In the genomic region with DNA sequence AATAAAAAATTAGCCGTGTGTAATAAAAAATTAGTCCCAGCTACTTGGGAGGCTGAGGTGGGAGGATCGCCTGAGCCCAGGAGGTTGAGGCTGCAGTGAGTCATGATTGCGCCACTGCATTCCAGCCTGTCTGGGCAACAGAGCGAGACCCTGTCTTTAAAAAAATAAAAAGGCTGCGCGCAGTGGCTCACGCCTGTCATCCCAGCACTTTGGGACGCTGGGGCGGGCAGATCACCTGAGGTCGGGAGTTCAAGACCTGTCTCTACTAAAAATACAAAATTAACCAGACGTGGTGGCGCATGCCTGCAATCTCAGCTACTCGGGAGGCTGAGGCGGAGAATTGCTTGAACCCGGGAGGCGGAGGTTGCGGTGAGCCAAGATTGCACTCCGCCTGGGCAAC, we compare ENCODE assay signal across 10 cellular contexts. TPM values are rescaled to one million over a fixed set of nuclear protein-coding genes. Genes with fewer than 3 reads are reported as not detected.
A peak's percentile ranks its signal among the peaks of the same experiment; 100 is the strongest.
DNase-seq lines count a peak whose midpoint lies in the region; ATAC-seq, FAIRE-seq and TF ChIP-seq lines count a peak whose summit lies in the region.
"Not testable (repeated sequence)": the region's sequence is repeated elsewhere in the genome, so short reads cannot be mapped to it uniquely, and the experiment has no call there.
"Had no signal": no experiment of that assay in that cellular context is flagged by ENCODE, and none has a peak within 500 bp of the region (broad histone marks: within the 10 kb centered on the region; RNA-seq: fewer than 3 reads in every experiment).

No MANE protein-coding gene starts in this region.

- not testable (repeated sequence) for H3K9ac ChIP-seq in H9 (ENCODE audit: extremely low read depth, insufficient read length, low read length)

- not testable (repeated sequence) for H4K8ac ChIP-seq in H9 (replicated peaks; ENCODE audit: insufficient read length, low read depth, low read length)

- 90% methylated on average over 18 of the region's 18 CpGs for WGBS in A549 (ENCODE audit: missing lambda C conversion rate)
- no CpG with 5 or more reads among the region's 18 CpGs for WGBS in H9 (ENCODE audit: extremely low coverage, insufficient read length, low lambda C conversion rate)

- H3F3A ChIP-seq in PC-9 (ENCODE audit: insufficient read depth, low read depth), result peaks cover 33% of the 10 kb centered on the region; the same call in 1 of the 2 replicates

- not testable (repeated sequence) for H2BK12ac ChIP-seq in H9 (ENCODE audit: insufficient read length, low read depth, low read length)

- H3K23me2 ChIP-seq in H9 (ENCODE audit: insufficient read length, low read depth, low read length, poor library complexity, severe bottlenecking), result not testable (repeated sequence)

- H2BK20ac ChIP-seq in H9 (ENCODE audit: low read depth, low read length, poor library complexity, severe bottlenecking), result not testable (repeated sequence)

- H4K20me1 ChIP-seq in H9 (ENCODE audit: control insufficient read depth, insufficient read depth, insufficient read length), result not testable (repeated sequence)
- peaks cover 24% of the 10 kb centered on the region for H4K20me1 ChIP-seq in PC-9 (ENCODE audit: insufficient read depth)

- not testable (repeated sequence) for H3K27me3 ChIP-seq in H9 (ENCODE audit: insufficient read depth, low read length); PC-9 (ENCODE audit: insufficient read depth, low read depth)

- not testable (repeated sequence) for H3K27ac Mint-ChIP-seq in H9; activated T-helper 17 cell treated with anti-CD3 and anti-CD28 coated beads, Interleukin-2, amount 50 U/mL, for 72 hours; neural crest cell (ENCODE audit: unreplicated experiment); stimulated activated naive CD8-positive, alpha-beta T cell treated with anti-CD3 and anti-CD28 coated beads, Interleukin-15, amount 100 ng/mL, for 72 hours
- peak overlapping the region in 1 of 5 experiments; percentile 2 for H3K27ac Mint-ChIP-seq in brain

- H3K23ac ChIP-seq in H9 (ENCODE audit: insufficient read length, low read depth, low read length), result not testable (repeated sequence)

- peaks cover 30% of the 10 kb centered on the region for H3K4me1 ChIP-seq in A549
- H3K4me1 ChIP-seq in H9 (ENCODE audit: insufficient read depth, low read length), result not testable (repeated sequence)
- H3K4me1 ChIP-seq in PC-9 (replicated peaks; ENCODE audit: insufficient read depth), result peaks cover 16% of the 10 kb centered on the region

- TF ChIP-seq RAD21 in A549 (conservative IDR thresholded peaks at IDR 0.05 in 1 of 2, IDR thresholded peaks at IDR 0.05 in 1 of 2), result not testable (repeated sequence)

- H3K18ac ChIP-seq in H9 (ENCODE audit: insufficient read length, low read depth, low read length), result not testable (repeated sequence)

- not testable (repeated sequence) for H2AFZ ChIP-seq in H9 (ENCODE audit: low read length); PC-9

- H3K4me3 Mint-ChIP-seq in H9, result peak overlapping the region; percentile 15 to 54; a peak in 2 of 5 replicates
- peak overlapping the region; percentile 99 for H3K4me3 Mint-ChIP-seq in activated T-helper 17 cell treated with anti-CD3 and anti-CD28 coated beads, Interleukin-2, amount 50 U/mL, for 72 hours
- peak overlapping the region; percentile 42 to 66 (median 59) for H3K4me3 Mint-ChIP-seq in brain
- H3K4me3 Mint-ChIP-seq in neural crest cell, result peak overlapping the region; percentile 83
- peak overlapping the region; percentile 27 to 56 for H3K4me3 Mint-ChIP-seq in stimulated activated naive CD8-positive, alpha-beta T cell treated with anti-CD3 and anti-CD28 coated beads, Interleukin-15, amount 100 ng/mL, for 72 hours

- H3K4ac ChIP-seq in H9 (ENCODE audit: low read depth, low read length), result not testable (repeated sequence)

- DNase-seq in A549 (ENCODE audit: low read depth in 1 of 2, low spot score in 1 of 2); H9; PC-9; neural crest cell (ENCODE audit: low read depth, low spot score); stimulated activated naive CD8-positive, alpha-beta T cell treated with anti-CD3 and anti-CD28 coated beads, Interleukin-15, amount 100 ng/mL, for 72 hours: not testable (repeated sequence)
- peak; percentile 12 for DNase-seq in kidney tubule cell (ENCODE audit: low spot score)

- not testable (repeated sequence) for H3K9me3 ChIP-seq in A549; H9 (ENCODE audit: control insufficient read depth, low read depth, low read length); PC-9 (ENCODE audit: insufficient read depth, low read depth)

- not testable (repeated sequence) for H3K9me2 ChIP-seq in PC-9 (ENCODE audit: insufficient read depth)

- not testable (repeated sequence) for TF ChIP-seq EP300 in A549 (IDR thresholded peaks at IDR 0.05)

- CTCF ChIA-PET in A549 (lab: Yijun Ruan, JAX), result interaction anchor here (0.6 to 7.4 kb wide), 3 partner anchors 36 to 71 kb away, joined by 4 to 43 read pairs (median 21); a partner anchor contains a TSS
- CTCF ChIA-PET in PC-9 (lab: Charles Lee), result not testable (repeated sequence)

- peaks cover 13 to 19% of the 10 kb centered on the region in 2 experiments for H3K4me1 Mint-ChIP-seq in H9
- peaks cover 16% of the 10 kb centered on the region for H3K4me1 Mint-ChIP-seq in activated T-helper 17 cell treated with anti-CD3 and anti-CD28 coated beads, Interleukin-2, amount 50 U/mL, for 72 hours
- peaks cover 29% of the 10 kb centered on the region for H3K4me1 Mint-ChIP-seq in brain
- H3K4me1 Mint-ChIP-seq in neural crest cell, result peaks cover 23% of the 10 kb centered on the region
- peaks cover 50% of the 10 kb centered on the region for H3K4me1 Mint-ChIP-seq in stimulated activated naive CD8-positive, alpha-beta T cell treated with anti-CD3 and anti-CD28 coated beads, Interleukin-15, amount 100 ng/mL, for 72 hours

- peak overlapping the region in 1 of 2 experiments; percentile 11; a peak in 1 of 6 replicates for H3K27ac ChIP-seq in A549
- not testable (repeated sequence) for H3K27ac ChIP-seq in H9 (ENCODE audit: insufficient read length, low read depth, low read length); PC-9

- H3T11ph ChIP-seq in H9 (ENCODE audit: low read length), result not testable (repeated sequence)

- not testable (repeated sequence) for BruUV-seq in PC-9 (replicated peaks; lab: Mats Ljungman, UMichigan)

- H3K9me3 Mint-ChIP-seq in H9; activated T-helper 17 cell treated with anti-CD3 and anti-CD28 coated beads, Interleukin-2, amount 50 U/mL, for 72 hours; brain; neural crest cell; stimulated activated naive CD8-positive, alpha-beta T cell treated with anti-CD3 and anti-CD28 coated beads, Interleukin-15, amount 100 ng/mL, for 72 hours: not testable (repeated sequence)

- H3K79me2 ChIP-seq in H9 (ENCODE audit: insufficient read depth, low read length), result not testable (repeated sequence)
- H3K79me2 ChIP-seq in PC-9 (ENCODE audit: low read depth), result peaks cover 70% of the 10 kb centered on the region

- H3K36me3 ChIP-seq in PC-9 (ENCODE audit: low read depth), result not testable (repeated sequence)

- not testable (repeated sequence) for H3K56ac ChIP-seq in H9 (ENCODE audit: insufficient read length, low read depth, low read length)

- POLR2A ChIA-PET in A549 (lab: Yijun Ruan, JAX); PC-9 (lab: Charles Lee; ENCODE audit: unreplicated experiment): not testable (repeated sequence)

- ATAC-seq in A549; activated T-helper 17 cell treated with anti-CD3 and anti-CD28 coated beads, Interleukin-2, amount 50 U/mL, for 72 hours (replicated peaks); stimulated activated naive CD8-positive, alpha-beta T cell treated with anti-CD3 and anti-CD28 coated beads, Interleukin-15, amount 100 ng/mL, for 72 hours: not testable (repeated sequence)

- H3K27me3 Mint-ChIP-seq in H9 (ENCODE audit: low read depth); activated T-helper 17 cell treated with anti-CD3 and anti-CD28 coated beads, Interleukin-2, amount 50 U/mL, for 72 hours; brain; neural crest cell (ENCODE audit: low read depth); stimulated activated naive CD8-positive, alpha-beta T cell treated with anti-CD3 and anti-CD28 coated beads, Interleukin-15, amount 100 ng/mL, for 72 hours: not testable (repeated sequence)

- not testable (repeated sequence) for FAIRE-seq in A549 (lab: Jason Lieb, UNC)

- not testable (repeated sequence) for TF ChIP-seq CTCF in A549 (IDR thresholded peaks at IDR 0.05); H9 (conservative IDR thresholded peaks at IDR 0.05); PC-9 (conservative IDR thresholded peaks at IDR 0.05); brain (conservative IDR thresholded peaks at IDR 0.05); neural crest cell (conservative IDR thresholded peaks at IDR 0.05)

- intact Hi-C loops in PC-9 (cut with micrococcal nuclease; ENCODE audit: unreplicated experiment), result not testable (repeated sequence)

- H3K4me2 ChIP-seq in A549; H9 (ENCODE audit: insufficient read depth, insufficient read length, low read length): not testable (repeated sequence)
- H3K4me2 ChIP-seq in PC-9, result peak overlapping the region; percentile 95; the same call in 1 of the 2 replicates

- not testable (repeated sequence) for H4K5ac ChIP-seq in H9 (ENCODE audit: insufficient read length, low read depth, low read length)

- not testable (repeated sequence) for H2BK15ac ChIP-seq in H9 (ENCODE audit: low read depth, low read length)

- H2BK120ac ChIP-seq in H9 (ENCODE audit: low read depth, low read length, poor library complexity, severe bottlenecking), result not testable (repeated sequence)

- not testable (repeated sequence) for H2AK5ac ChIP-seq in H9 (ENCODE audit: insufficient read length, low read length)

- H3K36me3 Mint-ChIP-seq in H9 (ENCODE audit: insufficient read depth in 1 of 3, low read depth in 3 of 3); brain; neural crest cell (ENCODE audit: low read depth): not testable (repeated sequence)
- H3K36me3 Mint-ChIP-seq in activated T-helper 17 cell treated with anti-CD3 and anti-CD28 coated beads, Interleukin-2, amount 50 U/mL, for 72 hours (ENCODE audit: low read depth), result peaks cover 37% of the 10 kb centered on the region

- H3K4me3 ChIP-seq in A549, PC-9: not testable (repeated sequence)

- not testable (repeated sequence) for H2BK5ac ChIP-seq in H9 (ENCODE audit: insufficient read length, low read length)

- H4K91ac ChIP-seq in H9 (ENCODE audit: insufficient read length, low read depth, low read length), result not testable (repeated sequence)

- TF ChIP-seq POLR2A in A549 (IDR thresholded peaks at IDR 0.05; ENCODE audit: low read length), result not testable (repeated sequence)

- H3K14ac ChIP-seq in H9 (ENCODE audit: insufficient read depth, low read length), result not testable (repeated sequence)

- not testable (repeated sequence) for H3K79me1 ChIP-seq in H9 (ENCODE audit: insufficient read depth, low read depth, low read length, poor library complexity, severe bottlenecking)

RNA-seq across cellular contexts. Expression of a gene that starts 2.0 kb away (rescaled TPM):
- polyA plus RNA-seq in A549 (2011; rRNA removed), result 4.9 and 6.9 TPM in 2 replicates
- polyA plus RNA-seq in A549 (2012; cell fraction: cytosol; rRNA removed), result 10.4 and 14.6 TPM in 2 replicates
- polyA plus RNA-seq in A549 (2012; cell fraction: nucleus; rRNA removed), result 42.9 and 66.6 TPM in 2 replicates
- 10.9 to 12.7 TPM (median 11.5 TPM) in 3 replicates for polyA plus RNA-seq in A549 (2017; fragmentation: RNase III; extraction: RNeasy Plus Mini Kit Qiagen cat#74134 plus additional on column Dnase treatment)
- 3.2 and 5.2 TPM in 2 replicates for polyA minus RNA-seq in A549 (2011; rRNA and poly(A)+ RNA removed)
- 43.6 and 43.9 TPM in 2 replicates for total RNA-seq in H9 (2021)
- total RNA-seq in PC-9 (2021), result 33.3 and 45.5 TPM in 2 replicates
- total RNA-seq in activated T-helper 17 cell treated with anti-CD3 and anti-CD28 coated beads, Interleukin-2, amount 50 U/mL, for 72 hours, result 10 to 100 TPM; 39.4 to 44.3 TPM
- 11.1 TPM for polyA plus RNA-seq in brain (ENCODE audit: insufficient read depth, low read depth, low replicate concordance)
- total RNA-seq in neural crest cell, result 27.2 and 30.3 TPM in 2 replicates

RNA-seq across cellular contexts. Expression of a gene that starts 4.6 kb away (rescaled TPM):
- polyA plus RNA-seq in A549 (2011; rRNA removed) (0.05 TPM in 1 of 2 replicates, not detected in the other), A549 (2017; fragmentation: RNase III; extraction: RNeasy Plus Mini Kit Qiagen cat#74134 plus additional on column Dnase treatment) (0.04 TPM in 1 of 3 replicates, not detected in the others), brain (ENCODE audit: insufficient read depth, low read depth, low replicate concordance) (not detected)
- 0.09 and 0.10 TPM in 2 replicates for polyA plus RNA-seq in A549 (2012; cell fraction: cytosol; rRNA removed)
- polyA plus RNA-seq in A549 (2012; cell fraction: nucleus; rRNA removed), result 0.06 and 0.16 TPM in 2 replicates
- not detected in 2 replicates for polyA minus RNA-seq in A549 (2011; rRNA and poly(A)+ RNA removed)
- total RNA-seq in H9 (2021) (0.07 TPM in 1 of 2 replicates, not detected in the other), PC-9 (2021) (not detected in 2 replicates), neural crest cell (not detected in 2 replicates)
- total RNA-seq in activated T-helper 17 cell treated with anti-CD3 and anti-CD28 coated beads, Interleukin-2, amount 50 U/mL, for 72 hours, result under 1 TPM in 1 of 2 donors, not detected in 1; 0.37 TPM
- total RNA-seq: H4, RPMI7951 had no signal

RNA-seq across cellular contexts. Expression of a gene that starts 36.2 kb away (rescaled TPM):
- polyA plus RNA-seq in A549 (2011; rRNA removed) (9.4 and 10.3 TPM in 2 replicates), A549 (2017; fragmentation: RNase III; extraction: RNeasy Plus Mini Kit Qiagen cat#74134 plus additional on column Dnase treatment) (6.7 to 10.4 TPM (median 8.4 TPM) in 3 replicates), brain (ENCODE audit: insufficient read depth, low read depth, low replicate concordance) (6.5 TPM)
- polyA plus RNA-seq in A549 (2012; cell fraction: cytosol; rRNA removed), result 9.1 and 12.1 TPM in 2 replicates
- 30.4 and 33.8 TPM in 2 replicates for polyA plus RNA-seq in A549 (2012; cell fraction: nucleus; rRNA removed)
- polyA minus RNA-seq in A549 (2011; rRNA and poly(A)+ RNA removed), result 13.0 and 15.7 TPM in 2 replicates
- total RNA-seq in H9 (2021) (13.7 and 14.1 TPM in 2 replicates), PC-9 (2021) (27.6 and 42.8 TPM in 2 replicates), neural crest cell (11.4 and 11.8 TPM in 2 replicates)
- 10 to 100 TPM; 13.6 to 15.5 TPM for total RNA-seq in activated T-helper 17 cell treated with anti-CD3 and anti-CD28 coated beads, Interleukin-2, amount 50 U/mL, for 72 hours

RNA-seq across cellular contexts. Expression of a gene that starts 36.9 kb away (rescaled TPM):
- polyA plus RNA-seq in A549 (2011; rRNA removed) (974 and 1,002 TPM in 2 replicates), A549 (2017; fragmentation: RNase III; extraction: RNeasy Plus Mini Kit Qiagen cat#74134 plus additional on column Dnase treatment) (785 to 834 TPM (median 811 TPM) in 3 replicates), brain (ENCODE audit: insufficient read depth, low read depth, low replicate concordance) (350 TPM)
- 950 and 1,298 TPM in 2 replicates for polyA plus RNA-seq in A549 (2012; cell fraction: cytosol; rRNA removed)
- polyA plus RNA-seq in A549 (2012; cell fraction: nucleus; rRNA removed), result 367 and 451 TPM in 2 replicates
- 171 and 271 TPM in 2 replicates for polyA minus RNA-seq in A549 (2011; rRNA and poly(A)+ RNA removed)
- total RNA-seq in H9 (2021) (793 and 808 TPM in 2 replicates), PC-9 (2021) (718 and 740 TPM in 2 replicates), neural crest cell (635 and 666 TPM in 2 replicates)
- 100 to 1,000 TPM; 544 to 752 TPM for total RNA-seq in activated T-helper 17 cell treated with anti-CD3 and anti-CD28 coated beads, Interleukin-2, amount 50 U/mL, for 72 hours

RNA-seq across cellular contexts. Expression of a gene that starts 40.4 kb away (rescaled TPM):
- polyA plus RNA-seq in A549 (2011; rRNA removed) (8.9 and 10.0 TPM in 2 replicates), A549 (2017; fragmentation: RNase III; extraction: RNeasy Plus Mini Kit Qiagen cat#74134 plus additional on column Dnase treatment) (19.6 to 24.7 TPM (median 24.7 TPM) in 3 replicates), brain (ENCODE audit: insufficient read depth, low read depth, low replicate concordance) (4.5 TPM)
- polyA plus RNA-seq in A549 (2012; cell fraction: cytosol; rRNA removed), result 19.5 and 28.5 TPM in 2 replicates
- polyA plus RNA-seq in A549 (2012; cell fraction: nucleus; rRNA removed), result 52.4 and 77.1 TPM in 2 replicates
- 7.9 and 11.3 TPM in 2 replicates for polyA minus RNA-seq in A549 (2011; rRNA and poly(A)+ RNA removed)
- total RNA-seq in H9 (2021) (41.6 and 41.7 TPM in 2 replicates), PC-9 (2021) (27.6 and 31.1 TPM in 2 replicates), neural crest cell (36.8 and 38.6 TPM in 2 replicates)
- total RNA-seq in activated T-helper 17 cell treated with anti-CD3 and anti-CD28 coated beads, Interleukin-2, amount 50 U/mL, for 72 hours, result 1 to 10 TPM; 1.2 to 2.4 TPM

Comparison
In these comparisons a context has a peak if more than half of its experiments do, and no peak if none do; other contexts are left out.
1. H3K4me3 Mint-ChIP-seq: peak in every context shown above with its lines; median percentile 99 in activated T-helper 17 cell treated with anti-CD3 and anti-CD28 coated beads, Interleukin-2, amount 50 U/mL, for 72 hours; 83 in neural crest cell; 59 in brain; 42 in stimulated activated naive CD8-positive, alpha-beta T cell treated with anti-CD3 and anti-CD28 coated beads, Interleukin-15, amount 100 ng/mL, for 72 hours; 34 in H9.